29 cellular contexts compared by ENCODE assay signal in the genomic region with DNA sequence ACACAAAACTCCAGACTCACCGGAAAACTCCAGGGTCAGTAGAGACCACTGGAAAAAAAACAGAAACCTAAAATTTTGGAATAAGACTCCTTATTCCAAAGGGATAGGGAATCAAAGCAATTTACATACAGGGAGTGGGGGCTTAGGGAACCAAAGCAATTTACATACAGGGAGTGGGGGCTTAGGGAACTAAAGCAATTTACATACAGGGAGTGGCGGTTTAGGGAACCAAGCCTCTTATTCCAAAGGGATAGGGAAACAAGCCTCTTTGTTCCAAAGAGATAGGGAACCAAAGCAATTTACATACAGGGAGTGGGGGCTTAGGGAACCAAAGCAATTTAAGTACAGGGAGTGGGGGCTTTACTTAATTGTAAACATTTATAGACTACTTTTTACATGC. TPM values are rescaled to one million over a fixed set of nuclear protein-coding genes. Genes with fewer than 3 reads are reported as not detected.
"Had no signal": no experiment of that assay in that cellular context is flagged by ENCODE, and none has a peak within 500 bp of the region (broad histone marks: within the 10 kb centered on the region; RNA-seq: fewer than 3 reads in every experiment).

No MANE protein-coding gene starts in this region.

- ATAC-seq: foreskin keratinocyte; gastroesophageal sphincter; heart right ventricle; left lung; naive thymus-derived CD4-positive, alpha-beta T cell; sciatic nerve; stimulated activated naive CD8-positive, alpha-beta T cell treated with anti-CD3 and anti-CD28 coated beads, Interleukin-15, amount 100 ng/mL, for 72 hours; upper lobe of right lung had no signal

- H3K4me3 ChIP-seq: coronary artery, esophagus muscularis mucosa, gastroesophageal sphincter, heart right ventricle, left lung, prostate gland, right atrium auricular region, smooth muscle cell, suprapubic skin, transverse colon, upper lobe of right lung, uterus had no signal

- H3K4me2 ChIP-seq: smooth muscle cell had no signal

- H3K9me3 ChIP-seq: esophagus muscularis mucosa, gastroesophageal sphincter, heart right ventricle, left lung, prostate gland, right atrium auricular region, suprapubic skin, transverse colon, upper lobe of right lung, uterus had no signal

- H3K27me3 ChIP-seq: esophagus muscularis mucosa, foreskin keratinocyte, gastroesophageal sphincter, heart right ventricle, left lung, right atrium auricular region, suprapubic skin, transverse colon, upper lobe of right lung, uterus had no signal

- H3K27ac ChIP-seq: coronary artery, esophagus muscularis mucosa, foreskin keratinocyte, gastroesophageal sphincter, heart right ventricle, left lung, prostate gland, right atrium auricular region, suprapubic skin, transverse colon, upper lobe of right lung, uterus had no signal

- DNase-seq: dermis blood vessel endothelial cell; effector memory CD4-positive, alpha-beta T cell; foreskin keratinocyte; heart right ventricle; hippocampal formation; kidney; left lung; mesenchymal stem cell; midbrain; naive thymus-derived CD4-positive, alpha-beta T cell; nucleus accumbens; stimulated activated CD4-positive, alpha-beta T cell treated with anti-CD3 and anti-CD28 coated beads, Interleukin-12 subunit alpha, Interleukin-12 subunit beta, amount 100 ng/mL, for 4 hours; stimulated activated CD4-positive, alpha-beta T cell treated with anti-CD3 and anti-CD28 coated beads, Interleukin-1b, Interleukin-23, amount 100 ng/mL, for 48 hours; stimulated activated CD4-positive, alpha-beta T cell treated with anti-CD3 and anti-CD28 coated beads, Interleukin-4, amount 100 ng/mL, for 1 hour; stimulated activated CD8-positive, alpha-beta memory T cell treated with anti-CD3 and anti-CD28 coated beads, Interleukin-4, amount 100 ng/mL, for 48 hours; stimulated activated naive CD4-positive, alpha-beta T cell; stimulated activated naive CD8-positive, alpha-beta T cell treated with anti-CD3 and anti-CD28 coated beads, Interleukin-15, amount 100 ng/mL, for 72 hours; transverse colon; upper lobe of right lung; uterus had no signal

- H3K36me3 ChIP-seq: esophagus muscularis mucosa, gastroesophageal sphincter, heart right ventricle, left lung, prostate gland, right atrium auricular region, suprapubic skin, transverse colon, upper lobe of right lung, uterus had no signal

- FAIRE-seq: endothelial cell of umbilical vein had no signal

- H3K4me1 ChIP-seq: esophagus muscularis mucosa, foreskin keratinocyte, gastroesophageal sphincter, heart right ventricle, left lung, prostate gland, right atrium auricular region, suprapubic skin, upper lobe of right lung, uterus had no signal

RNA-seq across cellular contexts. Expression of a gene that starts 28.4 kb away (rescaled TPM):
- polyA plus RNA-seq: naive thymus-derived CD4-positive, alpha-beta T cell had no signal
